10 cellular contexts compared by ENCODE assay signal in the genomic region with DNA sequence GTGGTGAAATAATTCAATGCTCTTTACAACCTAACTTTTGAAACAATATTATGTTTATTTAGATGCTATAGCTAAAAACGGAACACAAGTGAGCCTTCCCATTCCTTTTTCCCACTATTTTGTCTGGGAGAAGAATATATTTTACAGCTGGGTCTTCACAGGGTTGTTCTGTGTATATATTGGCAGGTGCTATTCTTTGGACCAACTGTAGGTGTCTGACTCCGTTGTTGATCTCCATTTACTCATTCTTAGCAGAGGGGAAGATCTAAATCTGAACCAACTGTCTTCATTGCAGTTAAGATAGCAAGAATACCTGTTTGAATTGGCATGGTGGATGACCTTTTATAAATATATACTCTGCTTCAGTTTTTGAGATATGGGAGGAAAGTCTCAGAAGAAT.
DNase-seq lines count a peak whose midpoint lies in the region; ATAC-seq and TF ChIP-seq lines count a peak whose summit lies in the region.
"Had no signal": no experiment of that assay in that cellular context is flagged by ENCODE, and none has a peak within 500 bp of the region (broad histone marks: within the 10 kb centered on the region; RNA-seq: fewer than 3 reads in every experiment).

No MANE protein-coding gene starts in this region.

- H3K9ac ChIP-seq in endodermal cell (ENCODE audit: extremely low read depth, low read length, poor library complexity, severe bottlenecking), result no peak overlapping the region

- H3K27ac ChIP-seq in endodermal cell (ENCODE audit: low read depth, low read length), result no peak overlapping the region
- H3K27ac ChIP-seq: pancreas had no signal

- no peaks in the 10 kb centered on the region for H3K9me3 Mint-ChIP-seq in endodermal cell
- H3K9me3 Mint-ChIP-seq: central memory CD8-positive, alpha-beta T cell had no signal

- H3K36me3 Mint-ChIP-seq in endodermal cell (ENCODE audit: low read depth), result no peaks in the 10 kb centered on the region

- ATAC-seq in GM21360 (IDR thresholded peaks at IDR 0.05; ENCODE audit: unreplicated experiment), result peak; percentile 57
- ATAC-seq in HG03469 (IDR thresholded peaks at IDR 0.05; ENCODE audit: unreplicated experiment), result peak; percentile 81
- no peak for ATAC-seq in HG03108 (IDR thresholded peaks at IDR 0.05; ENCODE audit: unreplicated experiment)
- ATAC-seq: pancreas had no signal

- no peak for DNase-seq in GM10266 (ENCODE audit: extremely low spot score)
- DNase-seq in endodermal cell, result no peak
- no peak for DNase-seq in cerebellar cortex (ENCODE audit: low spot score)
- no peak for DNase-seq in NCI-H1092 treated with DMSO at 0.1 percent for 48 hours (lab: John Stamatoyannopoulos, UW)
- no peak for DNase-seq in HAP-1 (ENCODE audit: low spot score in 2 of 2)
- DNase-seq: pancreas had no signal

- no peak overlapping the region for H3K27ac Mint-ChIP-seq in endodermal cell

- WGBS in endodermal cell (ENCODE audit: insufficient coverage in 1 of 2, insufficient read length in 1 of 2), 2 experiments, result 36% methylated on average over 2 of the region's 2 CpGs; no CpG with 5 or more reads in 1 of the 2 experiments

- H3K9me3 ChIP-seq in endodermal cell (ENCODE audit: control insufficient read depth, low read length) (no peaks in the 10 kb centered on the region), HAP-1 (no peaks in the 10 kb centered on the region)
- H3K9me3 ChIP-seq: pancreas had no signal

- H3K4me3 ChIP-seq in endodermal cell (ENCODE audit: low read length), result no peak overlapping the region
- no peak overlapping the region for H3K4me3 ChIP-seq in HAP-1
- H3K4me3 ChIP-seq: pancreas had no signal

- in situ Hi-C loops in HAP-1 (cut with MboI; ENCODE audit: low sequenced_read_pairs), result no loop called here

- H3K27me3 ChIP-seq in endodermal cell (ENCODE audit: control insufficient read depth, insufficient read depth, low read length, poor library complexity, severe bottlenecking) (no peaks in the 10 kb centered on the region), HAP-1 (ENCODE audit: low read depth) (no peaks in the 10 kb centered on the region)
- H3K27me3 ChIP-seq: pancreas had no signal

- H3K27me3 Mint-ChIP-seq in endodermal cell (ENCODE audit: insufficient read depth), result no peaks in the 10 kb centered on the region
- H3K27me3 Mint-ChIP-seq: central memory CD8-positive, alpha-beta T cell had no signal

- no peaks in the 10 kb centered on the region for H3K36me3 ChIP-seq in endodermal cell (ENCODE audit: control insufficient read depth, insufficient read depth, low read length)
- no peaks in the 10 kb centered on the region for H3K36me3 ChIP-seq in HAP-1 (replicated peaks)
- H3K36me3 ChIP-seq: pancreas had no signal

- no peaks in the 10 kb centered on the region for H3K4me1 Mint-ChIP-seq in endodermal cell
- H3K4me1 Mint-ChIP-seq: central memory CD8-positive, alpha-beta T cell had no signal

- no peaks in the 10 kb centered on the region for H3K4me1 ChIP-seq in endodermal cell (ENCODE audit: control insufficient read depth, insufficient read depth, low read length)
- H3K4me1 ChIP-seq in HAP-1, result no peaks in the 10 kb centered on the region
- H3K4me1 ChIP-seq: pancreas had no signal

- TF ChIP-seq CTCF in GM10266 (IDR thresholded peaks at IDR 0.05; ENCODE audit: control insufficient read depth, insufficient read depth, low read depth, missing control alignments) (peak; percentile 12), endodermal cell (conservative IDR thresholded peaks at IDR 0.05) (peak; percentile 66)

- H3K4me3 Mint-ChIP-seq in endodermal cell, result no peak overlapping the region
- H3K4me3 Mint-ChIP-seq: central memory CD8-positive, alpha-beta T cell had no signal
